In genomic region chr4:39900966-39901365, GRCh38 we compare ENCODE assay signal across 23 cellular contexts.
"Had no signal": no experiment of that assay in that cellular context is flagged by ENCODE, and none has a peak within 500 bp of the region (broad histone marks: within the 10 kb centered on the region; RNA-seq: fewer than 3 reads in every experiment).

No MANE protein-coding gene starts in this region.

- H3K9me3 Mint-ChIP-seq: activated naive CD4-positive, alpha-beta T cell treated with anti-CD3 and anti-CD28 coated beads, Interleukin-2, amount 50 U/mL, for 72 hours; mesothelial cell of epicardium; natural killer cell treated with Interleukin-12 subunit alpha and Interleukin-12 subunit beta and Interleukin-15 and Interleukin-18, amount 100 ng/mL, for 72 hours; type B pancreatic cell had no signal

- H3K79me2 ChIP-seq: parathyroid adenoma had no signal

- DNase-seq: activated CD4-positive, alpha-beta T cell treated with anti-CD3 and anti-CD28 coated beads for 1 hour; activated CD4-positive, alpha-beta T cell treated with anti-CD3 and anti-CD28 coated beads, Interleukin-2, amount 50 U/mL, for 48 hours; activated effector memory CD4-positive, alpha-beta T cell treated with Interleukin-2 at 50 U/mL for 16 hours; activated T-cell treated with anti-CD3 and anti-CD28 coated beads, Interleukin-2, amount 50 U/mL, for 1 hour; adrenal gland; dermis blood vessel endothelial cell; effector memory CD4-positive, alpha-beta T cell; esophagus squamous epithelium; foreskin keratinocyte; glutamatergic neuron; hippocampal formation; lower lobe of right lung; stimulated activated CD4-positive, alpha-beta T cell treated with anti-CD3 and anti-CD28 coated beads, Interleukin-4, amount 100 ng/mL, for 1 hour; SW 1271; testis; WERI-Rb-1 had no signal

- H3K4me3 Mint-ChIP-seq: mesothelial cell of epicardium; natural killer cell treated with Interleukin-12 subunit alpha and Interleukin-12 subunit beta and Interleukin-15 and Interleukin-18, amount 100 ng/mL, for 72 hours; type B pancreatic cell had no signal

- H3K27ac ChIP-seq: adrenal gland, foreskin keratinocyte, lower lobe of right lung, parathyroid adenoma, testis, WERI-Rb-1 had no signal

- H3K9me3 ChIP-seq: adrenal gland, esophagus squamous epithelium, lower lobe of right lung, testis had no signal

- H2AFZ ChIP-seq: parathyroid adenoma had no signal

- H3K4me2 ChIP-seq: smooth muscle cell had no signal

- H3K27ac Mint-ChIP-seq: mesothelial cell of epicardium; natural killer cell treated with Interleukin-12 subunit alpha and Interleukin-12 subunit beta and Interleukin-15 and Interleukin-18, amount 100 ng/mL, for 72 hours; type B pancreatic cell had no signal

- H3K4me1 ChIP-seq: adrenal gland, foreskin keratinocyte, lower lobe of right lung, parathyroid adenoma, testis had no signal

- ATAC-seq: activated naive CD4-positive, alpha-beta T cell treated with anti-CD3 and anti-CD28 coated beads, Interleukin-2, amount 50 U/mL, for 72 hours; foreskin keratinocyte; lower lobe of right lung; natural killer cell treated with Interleukin-12 subunit alpha and Interleukin-12 subunit beta and Interleukin-15 and Interleukin-18, amount 100 ng/mL, for 72 hours; sciatic nerve had no signal

- H3K27me3 Mint-ChIP-seq: natural killer cell treated with Interleukin-12 subunit alpha and Interleukin-12 subunit beta and Interleukin-15 and Interleukin-18, amount 100 ng/mL, for 72 hours; type B pancreatic cell had no signal

- H3K27me3 ChIP-seq: adrenal gland, esophagus squamous epithelium, foreskin keratinocyte, testis had no signal

- H3K4me3 ChIP-seq: adrenal gland, esophagus squamous epithelium, lower lobe of right lung, smooth muscle cell, testis had no signal
